Comparison of ENCODE assay signal across 1 cellular context in the genomic region with DNA sequence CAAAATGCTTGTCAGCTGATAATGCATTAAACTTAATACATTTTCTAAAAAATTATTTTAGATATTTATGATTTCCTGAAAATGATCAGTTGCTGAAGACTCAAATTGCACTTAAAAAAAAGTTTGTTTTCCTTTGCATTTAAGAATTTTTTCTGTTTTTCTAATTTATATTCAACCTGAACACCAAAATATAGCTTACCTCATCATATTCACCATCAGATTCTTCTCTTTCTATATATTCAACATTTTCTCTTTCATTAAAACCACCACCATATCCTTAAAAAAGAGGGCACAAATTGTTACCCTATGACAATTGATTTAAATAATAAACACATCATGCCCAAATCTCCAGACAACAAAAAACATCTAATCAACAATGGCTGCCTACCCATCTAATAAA.
TF ChIP-seq lines count a peak whose summit lies in the region.

No MANE protein-coding gene starts in this region.

TF ChIP-seq in K562, 482 proteins besides CTCF, POLR2A, EP300 and RAD21:
- TF ChIP-seq BRD9 (IDR thresholded peaks at IDR 0.05; ENCODE audit: low read depth, partially characterized antibody) = no peak
- peak; percentile 86 for TF ChIP-seq ZNF316 (IDR thresholded peaks at IDR 0.05)
- no peak for TF ChIP-seq CBFB (CRISPR knock-in tag; IDR thresholded peaks at IDR 0.05)
- TF ChIP-seq C11orf30 (IDR thresholded peaks at IDR 0.05; ENCODE audit: low read depth) = peak; percentile 63; the same call in 1 of the 2 replicates
- no peak for TF ChIP-seq SIN3B (IDR thresholded peaks at IDR 0.05; ENCODE audit: low read depth)
- no peak for TF ChIP-seq MYBL2 (IDR thresholded peaks at IDR 0.05; ENCODE audit: low read depth)
- no peak for TF ChIP-seq MYBL2 (CRISPR knock-in tag; IDR thresholded peaks at IDR 0.05; ENCODE audit: borderline replicate concordance)
- TF ChIP-seq, protein P1, sequence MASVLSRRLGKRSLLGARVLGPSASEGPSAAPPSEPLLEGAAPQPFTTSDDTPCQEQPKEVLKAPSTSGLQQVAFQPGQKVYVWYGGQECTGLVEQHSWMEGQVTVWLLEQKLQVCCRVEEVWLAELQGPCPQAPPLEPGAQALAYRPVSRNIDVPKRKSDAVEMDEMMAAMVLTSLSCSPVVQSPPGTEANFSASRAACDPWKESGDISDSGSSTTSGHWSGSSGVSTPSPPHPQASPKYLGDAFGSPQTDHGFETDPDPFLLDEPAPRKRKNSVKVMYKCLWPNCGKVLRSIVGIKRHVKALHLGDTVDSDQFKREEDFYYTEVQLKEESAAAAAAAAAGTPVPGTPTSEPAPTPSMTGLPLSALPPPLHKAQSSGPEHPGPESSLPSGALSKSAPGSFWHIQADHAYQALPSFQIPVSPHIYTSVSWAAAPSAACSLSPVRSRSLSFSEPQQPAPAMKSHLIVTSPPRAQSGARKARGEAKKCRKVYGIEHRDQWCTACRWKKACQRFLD (CRISPR knock-in tag; IDR thresholded peaks at IDR 0.05) = no peak
- no peak for TF ChIP-seq CTBP1 (IDR thresholded peaks at IDR 0.05; ENCODE audit: borderline replicate concordance)
- TF ChIP-seq, protein P2, sequence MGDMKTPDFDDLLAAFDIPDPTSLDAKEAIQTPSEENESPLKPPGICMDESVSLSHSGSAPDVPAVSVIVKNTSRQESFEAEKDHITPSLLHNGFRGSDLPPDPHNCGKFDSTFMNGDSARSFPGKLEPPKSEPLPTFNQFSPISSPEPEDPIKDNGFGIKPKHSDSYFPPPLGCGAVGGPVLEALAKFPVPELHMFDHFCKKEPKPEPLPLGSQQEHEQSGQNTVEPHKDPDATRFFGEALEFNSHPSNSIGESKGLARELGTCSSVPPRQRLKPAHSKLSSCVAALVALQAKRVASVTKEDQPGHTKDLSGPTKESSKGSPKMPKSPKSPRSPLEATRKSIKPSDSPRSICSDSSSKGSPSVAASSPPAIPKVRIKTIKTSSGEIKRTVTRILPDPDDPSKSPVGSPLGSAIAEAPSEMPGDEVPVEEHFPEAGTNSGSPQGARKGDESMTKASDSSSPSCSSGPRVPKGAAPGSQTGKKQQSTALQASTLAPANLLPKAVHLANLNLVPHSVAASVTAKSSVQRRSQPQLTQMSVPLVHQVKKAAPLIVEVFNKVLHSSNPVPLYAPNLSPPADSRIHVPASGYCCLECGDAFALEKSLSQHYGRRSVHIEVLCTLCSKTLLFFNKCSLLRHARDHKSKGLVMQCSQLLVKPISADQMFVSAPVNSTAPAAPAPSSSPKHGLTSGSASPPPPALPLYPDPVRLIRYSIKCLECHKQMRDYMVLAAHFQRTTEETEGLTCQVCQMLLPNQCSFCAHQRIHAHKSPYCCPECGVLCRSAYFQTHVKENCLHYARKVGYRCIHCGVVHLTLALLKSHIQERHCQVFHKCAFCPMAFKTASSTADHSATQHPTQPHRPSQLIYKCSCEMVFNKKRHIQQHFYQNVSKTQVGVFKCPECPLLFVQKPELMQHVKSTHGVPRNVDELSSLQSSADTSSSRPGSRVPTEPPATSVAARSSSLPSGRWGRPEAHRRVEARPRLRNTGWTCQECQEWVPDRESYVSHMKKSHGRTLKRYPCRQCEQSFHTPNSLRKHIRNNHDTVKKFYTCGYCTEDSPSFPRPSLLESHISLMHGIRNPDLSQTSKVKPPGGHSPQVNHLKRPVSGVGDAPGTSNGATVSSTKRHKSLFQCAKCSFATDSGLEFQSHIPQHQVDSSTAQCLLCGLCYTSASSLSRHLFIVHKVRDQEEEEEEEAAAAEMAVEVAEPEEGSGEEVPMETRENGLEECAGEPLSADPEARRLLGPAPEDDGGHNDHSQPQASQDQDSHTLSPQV (IDR thresholded peaks at IDR 0.05) = no peak
- TF ChIP-seq, protein P3, sequence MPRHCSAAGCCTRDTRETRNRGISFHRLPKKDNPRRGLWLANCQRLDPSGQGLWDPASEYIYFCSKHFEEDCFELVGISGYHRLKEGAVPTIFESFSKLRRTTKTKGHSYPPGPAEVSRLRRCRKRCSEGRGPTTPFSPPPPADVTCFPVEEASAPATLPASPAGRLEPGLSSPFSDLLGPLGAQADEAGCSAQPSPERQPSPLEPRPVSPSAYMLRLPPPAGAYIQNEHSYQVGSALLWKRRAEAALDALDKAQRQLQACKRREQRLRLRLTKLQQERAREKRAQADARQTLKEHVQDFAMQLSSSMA (CRISPR knock-in tag; IDR thresholded peaks at IDR 0.05) = no peak
- TF ChIP-seq MAFF (IDR thresholded peaks at IDR 0.05; ENCODE audit: low read length) = peak; percentile 58
- TF ChIP-seq FOS (IDR thresholded peaks at IDR 0.05; ENCODE audit: extremely low read depth, insufficient read length) = no peak
- TF ChIP-seq, protein P4, sequence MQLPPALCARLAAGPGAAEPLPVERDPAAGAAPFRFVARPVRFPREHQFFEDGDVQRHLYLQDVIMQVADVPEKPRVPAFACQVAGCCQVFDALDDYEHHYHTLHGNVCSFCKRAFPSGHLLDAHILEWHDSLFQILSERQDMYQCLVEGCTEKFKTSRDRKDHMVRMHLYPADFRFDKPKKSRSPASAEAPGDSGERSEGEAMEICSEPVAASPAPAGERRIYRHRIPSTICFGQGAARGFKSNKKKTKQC (CRISPR knock-in tag; IDR thresholded peaks at IDR 0.05) = no peak
- TF ChIP-seq, protein P5, sequence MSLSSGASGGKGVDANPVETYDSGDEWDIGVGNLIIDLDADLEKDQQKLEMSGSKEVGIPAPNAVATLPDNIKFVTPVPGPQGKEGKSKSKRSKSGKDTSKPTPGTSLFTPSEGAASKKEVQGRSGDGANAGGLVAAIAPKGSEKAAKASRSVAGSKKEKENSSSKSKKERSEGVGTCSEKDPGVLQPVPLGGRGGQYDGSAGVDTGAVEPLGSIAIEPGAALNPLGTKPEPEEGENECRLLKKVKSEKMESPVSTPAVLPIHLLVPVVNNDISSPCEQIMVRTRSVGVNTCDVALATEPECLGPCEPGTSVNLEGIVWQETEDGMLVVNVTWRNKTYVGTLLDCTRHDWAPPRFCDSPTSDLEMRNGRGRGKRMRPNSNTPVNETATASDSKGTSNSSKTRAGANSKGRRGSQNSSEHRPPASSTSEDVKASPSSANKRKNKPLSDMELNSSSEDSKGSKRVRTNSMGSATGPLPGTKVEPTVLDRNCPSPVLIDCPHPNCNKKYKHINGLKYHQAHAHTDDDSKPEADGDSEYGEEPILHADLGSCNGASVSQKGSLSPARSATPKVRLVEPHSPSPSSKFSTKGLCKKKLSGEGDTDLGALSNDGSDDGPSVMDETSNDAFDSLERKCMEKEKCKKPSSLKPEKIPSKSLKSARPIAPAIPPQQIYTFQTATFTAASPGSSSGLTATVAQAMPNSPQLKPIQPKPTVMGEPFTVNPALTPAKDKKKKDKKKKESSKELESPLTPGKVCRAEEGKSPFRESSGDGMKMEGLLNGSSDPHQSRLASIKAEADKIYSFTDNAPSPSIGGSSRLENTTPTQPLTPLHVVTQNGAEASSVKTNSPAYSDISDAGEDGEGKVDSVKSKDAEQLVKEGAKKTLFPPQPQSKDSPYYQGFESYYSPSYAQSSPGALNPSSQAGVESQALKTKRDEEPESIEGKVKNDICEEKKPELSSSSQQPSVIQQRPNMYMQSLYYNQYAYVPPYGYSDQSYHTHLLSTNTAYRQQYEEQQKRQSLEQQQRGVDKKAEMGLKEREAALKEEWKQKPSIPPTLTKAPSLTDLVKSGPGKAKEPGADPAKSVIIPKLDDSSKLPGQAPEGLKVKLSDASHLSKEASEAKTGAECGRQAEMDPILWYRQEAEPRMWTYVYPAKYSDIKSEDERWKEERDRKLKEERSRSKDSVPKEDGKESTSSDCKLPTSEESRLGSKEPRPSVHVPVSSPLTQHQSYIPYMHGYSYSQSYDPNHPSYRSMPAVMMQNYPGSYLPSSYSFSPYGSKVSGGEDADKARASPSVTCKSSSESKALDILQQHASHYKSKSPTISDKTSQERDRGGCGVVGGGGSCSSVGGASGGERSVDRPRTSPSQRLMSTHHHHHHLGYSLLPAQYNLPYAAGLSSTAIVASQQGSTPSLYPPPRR (CRISPR knock-in tag; IDR thresholded peaks at IDR 0.05; ENCODE audit: borderline replicate concordance) = no peak
- TF ChIP-seq TCF7L2 (IDR thresholded peaks at IDR 0.05; ENCODE audit: low read depth, low read length) = no peak
- no peak for TF ChIP-seq CC2D1A (IDR thresholded peaks at IDR 0.05)
- TF ChIP-seq, protein P6, sequence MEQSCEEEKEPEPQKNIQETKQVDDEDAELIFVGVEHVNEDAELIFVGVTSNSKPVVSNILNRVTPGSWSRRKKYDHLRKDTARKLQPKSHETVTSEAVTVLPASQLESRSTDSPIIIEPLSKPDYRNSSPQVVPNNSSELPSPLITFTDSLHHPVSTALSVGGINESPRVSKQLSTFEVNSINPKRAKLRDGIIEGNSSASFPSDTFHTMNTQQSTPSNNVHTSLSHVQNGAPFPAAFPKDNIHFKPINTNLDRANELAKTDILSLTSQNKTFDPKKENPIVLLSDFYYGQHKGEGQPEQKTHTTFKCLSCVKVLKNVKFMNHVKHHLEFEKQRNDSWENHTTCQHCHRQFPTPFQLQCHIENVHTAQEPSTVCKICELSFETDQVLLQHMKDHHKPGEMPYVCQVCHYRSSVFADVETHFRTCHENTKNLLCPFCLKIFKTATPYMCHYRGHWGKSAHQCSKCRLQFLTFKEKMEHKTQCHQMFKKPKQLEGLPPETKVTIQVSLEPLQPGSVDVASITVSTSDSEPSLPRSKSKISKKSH (CRISPR knock-in tag; IDR thresholded peaks at IDR 0.05) = no peak
- no peak for TF ChIP-seq HMG20B (CRISPR knock-in tag; IDR thresholded peaks at IDR 0.05)
- TF ChIP-seq MAFK (IDR thresholded peaks at IDR 0.05; ENCODE audit: low read length) = peak; percentile 55; the same call in 1 of the 2 replicates
- no peak for TF ChIP-seq GTF2E2 (tag; IDR thresholded peaks at IDR 0.05)
- no peak for TF ChIP-seq ZNF586 (CRISPR knock-in tag; conservative IDR thresholded peaks at IDR 0.05)
- TF ChIP-seq TGIF2 (CRISPR knock-in tag; IDR thresholded peaks at IDR 0.05) = no peak
- TF ChIP-seq, protein P7, sequence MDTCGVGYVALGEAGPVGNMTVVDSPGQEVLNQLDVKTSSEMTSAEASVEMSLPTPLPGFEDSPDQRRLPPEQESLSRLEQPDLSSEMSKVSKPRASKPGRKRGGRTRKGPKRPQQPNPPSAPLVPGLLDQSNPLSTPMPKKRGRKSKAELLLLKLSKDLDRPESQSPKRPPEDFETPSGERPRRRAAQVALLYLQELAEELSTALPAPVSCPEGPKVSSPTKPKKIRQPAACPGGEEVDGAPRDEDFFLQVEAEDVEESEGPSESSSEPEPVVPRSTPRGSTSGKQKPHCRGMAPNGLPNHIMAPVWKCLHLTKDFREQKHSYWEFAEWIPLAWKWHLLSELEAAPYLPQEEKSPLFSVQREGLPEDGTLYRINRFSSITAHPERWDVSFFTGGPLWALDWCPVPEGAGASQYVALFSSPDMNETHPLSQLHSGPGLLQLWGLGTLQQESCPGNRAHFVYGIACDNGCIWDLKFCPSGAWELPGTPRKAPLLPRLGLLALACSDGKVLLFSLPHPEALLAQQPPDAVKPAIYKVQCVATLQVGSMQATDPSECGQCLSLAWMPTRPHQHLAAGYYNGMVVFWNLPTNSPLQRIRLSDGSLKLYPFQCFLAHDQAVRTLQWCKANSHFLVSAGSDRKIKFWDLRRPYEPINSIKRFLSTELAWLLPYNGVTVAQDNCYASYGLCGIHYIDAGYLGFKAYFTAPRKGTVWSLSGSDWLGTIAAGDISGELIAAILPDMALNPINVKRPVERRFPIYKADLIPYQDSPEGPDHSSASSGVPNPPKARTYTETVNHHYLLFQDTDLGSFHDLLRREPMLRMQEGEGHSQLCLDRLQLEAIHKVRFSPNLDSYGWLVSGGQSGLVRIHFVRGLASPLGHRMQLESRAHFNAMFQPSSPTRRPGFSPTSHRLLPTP (IDR thresholded peaks at IDR 0.05; ENCODE audit: borderline replicate concordance, extremely low read depth, insufficient read length) = no peak
- TF ChIP-seq MAFG (tag; conservative IDR thresholded peaks at IDR 0.05) = peak; percentile 42
